Comparison of ENCODE assay signal across 13 cellular contexts in the genomic region with DNA sequence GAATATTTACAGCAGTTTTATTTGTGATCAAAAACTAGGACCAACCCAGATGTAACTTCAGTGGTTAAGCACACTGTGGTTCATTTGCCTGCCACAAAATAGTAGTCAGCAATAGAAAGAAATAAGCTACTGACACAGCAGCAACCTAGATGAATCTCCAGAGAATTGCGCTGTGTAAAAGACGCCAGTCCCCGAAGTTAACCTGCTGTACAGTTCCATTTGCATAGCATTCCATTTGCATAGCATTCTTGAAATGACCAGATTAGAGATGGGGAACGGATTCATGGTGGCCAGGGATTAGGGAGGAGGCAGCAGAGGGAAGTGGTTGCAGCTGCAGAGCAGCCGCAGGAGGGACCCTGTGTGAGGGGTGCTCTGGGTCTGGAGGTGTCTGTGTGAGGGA. TPM values are rescaled to one million over a fixed set of nuclear protein-coding genes. Genes with fewer than 3 reads are reported as not detected.
A peak's percentile ranks its signal among the peaks of the same experiment; 100 is the strongest.
DNase-seq lines count a peak whose midpoint lies in the region; ATAC-seq and TF ChIP-seq lines count a peak whose summit lies in the region.
"Had no signal": no experiment of that assay in that cellular context is flagged by ENCODE, and none has a peak within 500 bp of the region (broad histone marks: within the 10 kb centered on the region; RNA-seq: fewer than 3 reads in every experiment).

No MANE protein-coding gene starts in this region.

- no peak for TF ChIP-seq CTCF in endodermal cell (conservative IDR thresholded peaks at IDR 0.05)

- H3K36me3 ChIP-seq in endodermal cell (ENCODE audit: control insufficient read depth, insufficient read depth, low read length): peaks cover 4% of the 10 kb centered on the region

- H3K27ac Mint-ChIP-seq in endodermal cell: no peak overlapping the region
- H3K27ac Mint-ChIP-seq: CD14-positive monocyte had no signal

- peak; percentile 93 for ATAC-seq in GM18858 (IDR thresholded peaks at IDR 0.05; ENCODE audit: unreplicated experiment)
- ATAC-seq in GM21423 (IDR thresholded peaks at IDR 0.05; ENCODE audit: unreplicated experiment): peak; percentile 88
- ATAC-seq in HG02981 (IDR thresholded peaks at IDR 0.05; ENCODE audit: unreplicated experiment): peak; percentile 94
- ATAC-seq: gastrocnemius medialis had no signal

- no peak overlapping the region for H3K4me3 ChIP-seq in endodermal cell (ENCODE audit: low read length)
- H3K4me3 ChIP-seq: gastrocnemius medialis had no signal

- H3K27me3 Mint-ChIP-seq in endodermal cell (ENCODE audit: insufficient read depth): no peaks in the 10 kb centered on the region

- peaks cover 25% of the 10 kb centered on the region for H3K36me3 Mint-ChIP-seq in endodermal cell (ENCODE audit: low read depth)

- no peaks in the 10 kb centered on the region for H3K9me3 ChIP-seq in endodermal cell (ENCODE audit: control insufficient read depth, low read length)
- H3K9me3 ChIP-seq: gastrocnemius medialis had no signal

- no peaks in the 10 kb centered on the region for H3K4me1 ChIP-seq in endodermal cell (ENCODE audit: control insufficient read depth, insufficient read depth, low read length)
- H3K4me1 ChIP-seq: gastrocnemius medialis, parathyroid adenoma had no signal

- H3K9me3 Mint-ChIP-seq in endodermal cell: no peaks in the 10 kb centered on the region

- peak; percentile 54 for DNase-seq in NCI-H526 treated with DMSO at 0.1 percent for 48 hours (lab: John Stamatoyannopoulos, UW)
- no peak for DNase-seq in endodermal cell
- no peak for DNase-seq in NK-92 treated with Interleukin-12 subunit alpha and Interleukin-12 subunit beta, amount 100 ng/mL, for 24 hours (lab: John Stamatoyannopoulos, UW)
- DNase-seq in NCI-H1436 (lab: John Stamatoyannopoulos, UW): no peak
- DNase-seq in KBM-7: no peak
- DNase-seq: gastrocnemius medialis, NCI-H187 treated with DMSO at 0.1 percent for 48 hours had no signal

- 95 to 99% methylated on average over 4 of the region's 5 CpGs for WGBS in endodermal cell (ENCODE audit: insufficient coverage in 1 of 2, insufficient read length in 1 of 2), 2 experiments

- no peak overlapping the region for H3K27ac ChIP-seq in endodermal cell (ENCODE audit: low read depth, low read length)
- H3K27ac ChIP-seq: gastrocnemius medialis, parathyroid adenoma had no signal

- H3K9ac ChIP-seq in endodermal cell (ENCODE audit: extremely low read depth, low read length, poor library complexity, severe bottlenecking): no peak overlapping the region
- H3K9ac ChIP-seq: parathyroid adenoma had no signal

- H3K4me3 Mint-ChIP-seq in endodermal cell: no peak overlapping the region
- H3K4me3 Mint-ChIP-seq: CD14-positive monocyte had no signal

- H3K27me3 ChIP-seq in endodermal cell (ENCODE audit: control insufficient read depth, insufficient read depth, low read length, poor library complexity, severe bottlenecking): no peaks in the 10 kb centered on the region
- H3K27me3 ChIP-seq: gastrocnemius medialis had no signal

- in situ Hi-C loops in KBM-7 (cut with MboI; ENCODE audit: low pct_unique_long_range_greater_than_20kb, low sequenced_read_pairs): no loop called here

- H3K4me1 Mint-ChIP-seq in endodermal cell: peaks cover 7% of the 10 kb centered on the region
- H3K4me1 Mint-ChIP-seq: CD14-positive monocyte had no signal

RNA-seq across cellular contexts. Expression of a gene that starts 39.3 kb away (rescaled TPM):
- 10 to 100 TPM; 23.4 to 32.5 TPM for total RNA-seq in endodermal cell
- 10.9 TPM for polyA plus RNA-seq in endodermal cell (2013, experiment 1 of 2)
- 11.1 TPM for polyA plus RNA-seq in endodermal cell (2013, experiment 2 of 2)
- total RNA-seq: RPMI7951 had no signal
